ENCODE assay signal across 30 cellular contexts in the genomic region with DNA sequence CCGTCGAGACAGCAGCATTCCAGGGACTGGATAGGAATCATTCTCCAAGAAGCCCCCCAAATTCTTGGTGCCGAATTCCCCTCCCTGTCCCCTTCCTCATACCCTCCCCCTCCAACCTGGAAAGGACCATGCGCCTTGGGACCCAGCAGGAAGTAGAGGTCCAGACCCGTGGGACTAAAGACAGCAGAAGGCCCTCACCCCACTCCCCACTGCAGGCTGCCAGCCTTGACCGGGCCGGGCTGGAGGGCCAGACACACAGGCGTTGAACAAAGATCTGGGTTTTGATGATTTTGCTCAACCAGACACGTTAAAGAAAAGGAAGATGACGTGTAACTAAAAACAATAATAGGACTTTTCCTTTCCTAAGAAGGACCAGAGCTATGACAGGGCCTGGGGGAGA.
"Had no signal": no experiment of that assay in that cellular context is flagged by ENCODE, and none has a peak within 500 bp of the region (broad histone marks: within the 10 kb centered on the region; RNA-seq: fewer than 3 reads in every experiment).

No MANE protein-coding gene starts in this region.

- H3K4me3 Mint-ChIP-seq: naive thymus-derived CD4-positive, alpha-beta T cell; natural killer cell treated with Interleukin-12 subunit alpha and Interleukin-12 subunit beta and Interleukin-15 and Interleukin-18, amount 100 ng/mL, for 72 hours; stimulated activated effector memory CD8-positive, alpha-beta T cell treated with anti-CD3 and anti-CD28 coated beads, Interleukin-12 subunit alpha, Interleukin-12 subunit beta, amount 100 ng/mL, for 72 hours; stimulated activated naive CD8-positive, alpha-beta T cell treated with anti-CD3 and anti-CD28 coated beads, Interleukin-15, Interleukin-2, amounts not matched to agents 100 ng/mL and 50 ng/mL, for 24 hours had no signal

- H3K27me3 Mint-ChIP-seq: natural killer cell treated with Interleukin-12 subunit alpha and Interleukin-12 subunit beta and Interleukin-15 and Interleukin-18, amount 100 ng/mL, for 72 hours; stimulated activated naive CD8-positive, alpha-beta T cell treated with anti-CD3 and anti-CD28 coated beads, Interleukin-15, Interleukin-2, amounts not matched to agents 100 ng/mL and 50 ng/mL, for 24 hours had no signal

- H3K9me3 Mint-ChIP-seq: natural killer cell treated with Interleukin-12 subunit alpha and Interleukin-12 subunit beta and Interleukin-15 and Interleukin-18, amount 100 ng/mL, for 72 hours; stimulated activated effector memory CD8-positive, alpha-beta T cell treated with anti-CD3 and anti-CD28 coated beads, Interleukin-12 subunit alpha, Interleukin-12 subunit beta, amount 100 ng/mL, for 72 hours; stimulated activated naive CD8-positive, alpha-beta T cell treated with anti-CD3 and anti-CD28 coated beads, Interleukin-15, Interleukin-2, amounts not matched to agents 100 ng/mL and 50 ng/mL, for 24 hours had no signal

- ATAC-seq: heart right ventricle; left cardiac atrium; left lobe of liver; left ventricle myocardium superior; mucosa of descending colon; naive thymus-derived CD4-positive, alpha-beta T cell; pancreas; sciatic nerve; stimulated activated effector memory CD8-positive, alpha-beta T cell treated with anti-CD3 and anti-CD28 coated beads, Interleukin-12 subunit alpha, Interleukin-12 subunit beta, amount 100 ng/mL, for 72 hours; upper lobe of right lung had no signal

- H3K9me3 ChIP-seq: heart right ventricle, mucosa of descending colon, pancreas, prostate gland, spleen, suprapubic skin, thoracic aorta, tibial artery, upper lobe of right lung had no signal

- H3K36me3 Mint-ChIP-seq: naive thymus-derived CD4-positive, alpha-beta T cell; natural killer cell treated with Interleukin-12 subunit alpha and Interleukin-12 subunit beta and Interleukin-15 and Interleukin-18, amount 100 ng/mL, for 72 hours; stimulated activated effector memory CD8-positive, alpha-beta T cell treated with anti-CD3 and anti-CD28 coated beads, Interleukin-12 subunit alpha, Interleukin-12 subunit beta, amount 100 ng/mL, for 72 hours had no signal

- DNase-seq: heart right ventricle; islet precursor cell; kidney glomerular epithelial cell; left cardiac atrium; left ventricle myocardium superior; mesendoderm; midbrain; mucosa of descending colon; naive thymus-derived CD4-positive, alpha-beta T cell; nucleus accumbens; pancreas; retina; right cardiac atrium; small intestine; spleen; stimulated activated CD4-positive, alpha-beta T cell treated with anti-CD3 and anti-CD28 coated beads, Interleukin-4, amount 100 ng/mL, for 24 hours; stimulated activated naive CD4-positive, alpha-beta T cell; trophoblast cell; upper lobe of right lung had no signal

- H3K4me1 Mint-ChIP-seq: stimulated activated effector memory CD8-positive, alpha-beta T cell treated with anti-CD3 and anti-CD28 coated beads, Interleukin-12 subunit alpha, Interleukin-12 subunit beta, amount 100 ng/mL, for 72 hours had no signal

- H3K4me1 ChIP-seq: heart right ventricle, pancreas, prostate gland, spleen, suprapubic skin, tibial artery, upper lobe of right lung had no signal

- H3K27ac ChIP-seq: heart right ventricle, hepatocyte, pancreas, prostate gland, spleen, suprapubic skin, thoracic aorta, tibial artery, upper lobe of right lung had no signal

- H3K36me3 ChIP-seq: heart right ventricle, pancreas, prostate gland, spleen, suprapubic skin, thoracic aorta, tibial artery, upper lobe of right lung had no signal

- H3K4me2 ChIP-seq: hepatocyte had no signal

- H3K27me3 ChIP-seq: hepatocyte, pancreas had no signal

- H3K27ac Mint-ChIP-seq: naive thymus-derived CD4-positive, alpha-beta T cell; natural killer cell treated with Interleukin-12 subunit alpha and Interleukin-12 subunit beta and Interleukin-15 and Interleukin-18, amount 100 ng/mL, for 72 hours; stimulated activated effector memory CD8-positive, alpha-beta T cell treated with anti-CD3 and anti-CD28 coated beads, Interleukin-12 subunit alpha, Interleukin-12 subunit beta, amount 100 ng/mL, for 72 hours; stimulated activated naive CD8-positive, alpha-beta T cell treated with anti-CD3 and anti-CD28 coated beads, Interleukin-15, Interleukin-2, amounts not matched to agents 100 ng/mL and 50 ng/mL, for 24 hours had no signal

- H3K4me3 ChIP-seq: heart right ventricle, hepatocyte, lung, mucosa of descending colon, pancreas, prostate gland, spleen, suprapubic skin, thoracic aorta, tibial artery, upper lobe of right lung had no signal
